9 cellular contexts compared by ENCODE assay signal in genomic region chr2:126655066-126655465, GRCh38. TPM values are rescaled to one million over a fixed set of nuclear protein-coding genes. Genes with fewer than 3 reads are reported as not detected.
DNase-seq lines count a peak whose midpoint lies in the region; ATAC-seq and TF ChIP-seq lines count a peak whose summit lies in the region.
"Had no signal": no experiment of that assay in that cellular context is flagged by ENCODE, and none has a peak within 500 bp of the region (broad histone marks: within the 10 kb centered on the region; RNA-seq: fewer than 3 reads in every experiment).

No MANE protein-coding gene starts in this region.

- peaks cover 0 to 30% (median 21%) of the 10 kb centered on the region in 11 experiments; a peak in 17 of 22 replicates for H3K36me3 ChIP-seq in BLaER1 treated with 17β-estradiol and CSF1 and Interleukin-3, amounts not matched to agents 10 nM and 100 nM
- 0 out of 2 replicates have a peak, but pooled peaks cover 4% of the 10 kb centered on the region for H3K36me3 ChIP-seq in MG63
- no peaks in the 10 kb centered on the region for H3K36me3 ChIP-seq in effector memory CD4-positive, alpha-beta T cell (ENCODE audit: control insufficient read depth, insufficient read depth, low read length)
- peaks cover 3% of the 10 kb centered on the region for H3K36me3 ChIP-seq in neuron (ENCODE audit: insufficient read depth, low read length)
- no peaks in the 10 kb centered on the region for H3K36me3 ChIP-seq in colonic mucosa

- H3K4me2 ChIP-seq in BLaER1 treated with 17β-estradiol and CSF1 and Interleukin-3, amounts not matched to agents 10 nM and 100 nM: peak overlapping the region; percentile 60 to 99 (median 95)

- H3K27ac ChIP-seq in BLaER1 treated with 17β-estradiol and CSF1 and Interleukin-3, amounts not matched to agents 10 nM and 100 nM: peak overlapping the region; percentile 91 to 100 (median 100); a peak in 21 of 22 replicates
- peak overlapping the region; percentile 77 for H3K27ac ChIP-seq in effector memory CD4-positive, alpha-beta T cell (ENCODE audit: insufficient read depth, low read length, poor library complexity, severe bottlenecking)
- H3K27ac ChIP-seq in colonic mucosa: no peak overlapping the region

- peak overlapping the region in 8 of 10 experiments; percentile 76 to 97 (median 90); a peak in 14 of 20 replicates for H3K4me3 ChIP-seq in BLaER1 treated with 17β-estradiol and CSF1 and Interleukin-3, amounts not matched to agents 10 nM and 100 nM
- peak overlapping the region; percentile 79 for H3K4me3 ChIP-seq in MG63
- H3K4me3 ChIP-seq in effector memory CD4-positive, alpha-beta T cell (ENCODE audit: insufficient read depth, low read depth, low read length, poor library complexity, severe bottlenecking): no peak overlapping the region
- H3K4me3 ChIP-seq in neuron (ENCODE audit: low read length): peak overlapping the region; percentile 88
- no peak overlapping the region for H3K4me3 ChIP-seq in colonic mucosa

- DNase-seq in MG63: no peak
- no peak for DNase-seq in effector memory CD4-positive, alpha-beta T cell
- DNase-seq in colonic mucosa: no peak
- no peak for DNase-seq in NCI-H1417 (lab: John Stamatoyannopoulos, UW)
- DNase-seq in NCI-H2196 (lab: John Stamatoyannopoulos, UW; ENCODE audit: unreplicated experiment): no peak
- DNase-seq: activated CD4-positive, CD25-positive, alpha-beta regulatory T cell treated with anti-CD3 and anti-CD28 coated beads, Interleukin-2, amount 50 U/mL, for 72 hours had no signal

- H4K20me1 ChIP-seq in BLaER1 treated with 17β-estradiol and CSF1 and Interleukin-3, amounts not matched to agents 10 nM and 100 nM: peaks cover 0 to 22% (median 12%) of the 10 kb centered on the region in 11 experiments; a peak in 15 of 22 replicates

- intact Hi-C loops in colonic mucosa (cut with DNase I): no loop called here

- no peaks in the 10 kb centered on the region for H3K27me3 ChIP-seq in BLaER1 treated with 17β-estradiol and CSF1 and Interleukin-3, amounts not matched to agents 10 nM and 100 nM
- H3K27me3 ChIP-seq in MG63 (no peaks in the 10 kb centered on the region), neuron (ENCODE audit: insufficient read depth, low read length) (no peaks in the 10 kb centered on the region), colonic mucosa (no peaks in the 10 kb centered on the region)
- no peaks in the 10 kb centered on the region for H3K27me3 ChIP-seq in effector memory CD4-positive, alpha-beta T cell (replicated peaks; ENCODE audit: control insufficient read depth, insufficient read depth, low read length, poor library complexity, severe bottlenecking)

- H2AFZ ChIP-seq in neuron (ENCODE audit: low read depth, low read length): peak overlapping the region; percentile 81

- H3K9ac ChIP-seq in BLaER1 treated with 17β-estradiol and CSF1 and Interleukin-3, amounts not matched to agents 10 nM and 100 nM: peak overlapping the region; percentile 94 to 100 (median 100); a peak in 21 of 22 replicates
- H3K9ac ChIP-seq in colonic mucosa (ENCODE audit: low read depth in 2 of 2, low read length in 2 of 2): peak overlapping the region in 1 of 2 donors; percentile 14

- TF ChIP-seq POLR2A in GM18505 (IDR thresholded peaks at IDR 0.05; ENCODE audit: borderline replicate concordance, extremely low read depth, insufficient read depth, insufficient read length): no peak

- no peak for ATAC-seq in GM18505 (IDR thresholded peaks at IDR 0.05; ENCODE audit: unreplicated experiment)

- TF ChIP-seq CTCF in colonic mucosa (IDR thresholded peaks at IDR 0.05): no peak

- H3K9me3 ChIP-seq in BLaER1 treated with 17β-estradiol and CSF1 and Interleukin-3, amounts not matched to agents 10 nM and 100 nM (replicated peaks in 1 of 11): peaks cover 15 to 24% (median 21%) of the 10 kb centered on the region in 11 experiments
- H3K9me3 ChIP-seq in MG63: no peaks in the 10 kb centered on the region
- no peaks in the 10 kb centered on the region for H3K9me3 ChIP-seq in effector memory CD4-positive, alpha-beta T cell (ENCODE audit: control insufficient read depth, low read length)
- H3K9me3 ChIP-seq in neuron (ENCODE audit: low read length): peaks cover 2% of the 10 kb centered on the region
- no peaks in the 10 kb centered on the region for H3K9me3 ChIP-seq in colonic mucosa

- peaks cover 41 to 59% (median 47%) of the 10 kb centered on the region in 10 experiments for H3K4me1 ChIP-seq in BLaER1 treated with 17β-estradiol and CSF1 and Interleukin-3, amounts not matched to agents 10 nM and 100 nM
- peaks cover 22% of the 10 kb centered on the region for H3K4me1 ChIP-seq in effector memory CD4-positive, alpha-beta T cell (ENCODE audit: control insufficient read depth, insufficient read depth, low read length, poor library complexity, severe bottlenecking)
- H3K4me1 ChIP-seq in neuron (ENCODE audit: insufficient read depth, low read length) (peaks cover 30% of the 10 kb centered on the region), colonic mucosa (no peaks in the 10 kb centered on the region)

RNA-seq across cellular contexts. Expression of gene GYPC, which starts 0.9 kb away (rescaled TPM):
- 49.1 and 118 TPM in 2 replicates for total RNA-seq in MG63 (2014; rRNA removed; shearing (Covaris generic); ENCODE audit: low replicate concordance)
- 10 to 100 TPM in 1 of 2 donors, 1 to 10 TPM in 1; 7.1 to 14.7 TPM for total RNA-seq in colonic mucosa

Comparison
In these comparisons a context has a peak if more than half of its experiments do, and no peak if none do; other contexts are left out.
1. H3K4me3 ChIP-seq: peak in BLaER1 treated with 17β-estradiol and CSF1 and Interleukin-3, amounts not matched to agents 10 nM and 100 nM (8 of 10), MG63 (single experiment) and neuron (single experiment); none in effector memory CD4-positive, alpha-beta T cell (single experiment) and colonic mucosa (single experiment).